Comparison of ENCODE assay signal across 1 cellular context in genomic region chr7:108080094-108080656, GRCh38.
TF ChIP-seq lines count a peak whose summit lies in the region.

No MANE protein-coding gene starts in this region.

TF ChIP-seq in K562, 482 proteins besides CTCF, POLR2A, EP300 and RAD21 (continued from another document and continues in another):
- TF ChIP-seq, protein P1, sequence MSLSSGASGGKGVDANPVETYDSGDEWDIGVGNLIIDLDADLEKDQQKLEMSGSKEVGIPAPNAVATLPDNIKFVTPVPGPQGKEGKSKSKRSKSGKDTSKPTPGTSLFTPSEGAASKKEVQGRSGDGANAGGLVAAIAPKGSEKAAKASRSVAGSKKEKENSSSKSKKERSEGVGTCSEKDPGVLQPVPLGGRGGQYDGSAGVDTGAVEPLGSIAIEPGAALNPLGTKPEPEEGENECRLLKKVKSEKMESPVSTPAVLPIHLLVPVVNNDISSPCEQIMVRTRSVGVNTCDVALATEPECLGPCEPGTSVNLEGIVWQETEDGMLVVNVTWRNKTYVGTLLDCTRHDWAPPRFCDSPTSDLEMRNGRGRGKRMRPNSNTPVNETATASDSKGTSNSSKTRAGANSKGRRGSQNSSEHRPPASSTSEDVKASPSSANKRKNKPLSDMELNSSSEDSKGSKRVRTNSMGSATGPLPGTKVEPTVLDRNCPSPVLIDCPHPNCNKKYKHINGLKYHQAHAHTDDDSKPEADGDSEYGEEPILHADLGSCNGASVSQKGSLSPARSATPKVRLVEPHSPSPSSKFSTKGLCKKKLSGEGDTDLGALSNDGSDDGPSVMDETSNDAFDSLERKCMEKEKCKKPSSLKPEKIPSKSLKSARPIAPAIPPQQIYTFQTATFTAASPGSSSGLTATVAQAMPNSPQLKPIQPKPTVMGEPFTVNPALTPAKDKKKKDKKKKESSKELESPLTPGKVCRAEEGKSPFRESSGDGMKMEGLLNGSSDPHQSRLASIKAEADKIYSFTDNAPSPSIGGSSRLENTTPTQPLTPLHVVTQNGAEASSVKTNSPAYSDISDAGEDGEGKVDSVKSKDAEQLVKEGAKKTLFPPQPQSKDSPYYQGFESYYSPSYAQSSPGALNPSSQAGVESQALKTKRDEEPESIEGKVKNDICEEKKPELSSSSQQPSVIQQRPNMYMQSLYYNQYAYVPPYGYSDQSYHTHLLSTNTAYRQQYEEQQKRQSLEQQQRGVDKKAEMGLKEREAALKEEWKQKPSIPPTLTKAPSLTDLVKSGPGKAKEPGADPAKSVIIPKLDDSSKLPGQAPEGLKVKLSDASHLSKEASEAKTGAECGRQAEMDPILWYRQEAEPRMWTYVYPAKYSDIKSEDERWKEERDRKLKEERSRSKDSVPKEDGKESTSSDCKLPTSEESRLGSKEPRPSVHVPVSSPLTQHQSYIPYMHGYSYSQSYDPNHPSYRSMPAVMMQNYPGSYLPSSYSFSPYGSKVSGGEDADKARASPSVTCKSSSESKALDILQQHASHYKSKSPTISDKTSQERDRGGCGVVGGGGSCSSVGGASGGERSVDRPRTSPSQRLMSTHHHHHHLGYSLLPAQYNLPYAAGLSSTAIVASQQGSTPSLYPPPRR (CRISPR knock-in tag; IDR thresholded peaks at IDR 0.05; ENCODE audit: borderline replicate concordance), result no peak
- TF ChIP-seq MAZ (CRISPR knock-in tag; conservative IDR thresholded peaks at IDR 0.05 in 1 of 2, IDR thresholded peaks at IDR 0.05 in 1 of 2) (peak in 1 of 2 experiments; percentile 34; a peak in 1 of 4 replicates), STAT5B (CRISPR knock-in tag; IDR thresholded peaks at IDR 0.05) (no peak), GATA2 (CRISPR knock-in tag; IDR thresholded peaks at IDR 0.05) (peak; percentile 76), CBFA2T3 (IDR thresholded peaks at IDR 0.05) (peak; percentile 94), ZNF316 (IDR thresholded peaks at IDR 0.05) (no peak), MITF (IDR thresholded peaks at IDR 0.05) (no peak), STAT5A (IDR thresholded peaks at IDR 0.05; ENCODE audit: borderline replicate concordance, low read length) (peak; percentile 77; the same call in 1 of the 2 replicates), MTA3 (IDR thresholded peaks at IDR 0.05; ENCODE audit: borderline replicate concordance) (peak; percentile 58; the same call in 1 of the 2 replicates), GATAD2A (IDR thresholded peaks at IDR 0.05) (peak; percentile 90), KAT2B (IDR thresholded peaks at IDR 0.05; ENCODE audit: low read depth, low read length) (no peak), GTF2E2 (tag; IDR thresholded peaks at IDR 0.05) (no peak), MYNN (IDR thresholded peaks at IDR 0.05) (no peak), MYNN (CRISPR knock-in tag; IDR thresholded peaks at IDR 0.05) (no peak), ZC3H11A (IDR thresholded peaks at IDR 0.05; ENCODE audit: low read depth, low read length) (no peak), SOX6 (IDR thresholded peaks at IDR 0.05) (peak; percentile 74), ZBTB11 (CRISPR knock-in tag; IDR thresholded peaks at IDR 0.05) (no peak), ATF7 (IDR thresholded peaks at IDR 0.05) (peak; percentile 52; the same call in 1 of the 2 replicates), C11orf30 (IDR thresholded peaks at IDR 0.05; ENCODE audit: low read depth) (no peak), PHB (CRISPR knock-in tag; IDR thresholded peaks at IDR 0.05) (no peak), TOE1 (IDR thresholded peaks at IDR 0.05; ENCODE audit: borderline replicate concordance) (no peak), TOE1 (CRISPR knock-in tag; IDR thresholded peaks at IDR 0.05; ENCODE audit: borderline replicate concordance, low read depth) (no peak), CBX3 (IDR thresholded peaks at IDR 0.05; ENCODE audit: borderline replicate concordance in 1 of 2, low read length in 2 of 2) (0 out of 3 replicates have a peak, but pooled peaks of 1 of the 2 experiments have one; percentile 56), ZNF77 (CRISPR knock-in tag; IDR thresholded peaks at IDR 0.05) (no peak), ZFP1 (CRISPR knock-in tag; IDR thresholded peaks at IDR 0.05) (no peak), HNRNPLL (IDR thresholded peaks at IDR 0.05; ENCODE audit: low read depth, low read length, poor library complexity, severe bottlenecking) (no peak), SLC30A9 (CRISPR knock-in tag; IDR thresholded peaks at IDR 0.05) (no peak), ZNF717 (CRISPR knock-in tag; IDR thresholded peaks at IDR 0.05) (no peak), ZNF3 (CRISPR knock-in tag; IDR thresholded peaks at IDR 0.05) (no peak), DACH1 (IDR thresholded peaks at IDR 0.05; ENCODE audit: partially characterized antibody) (peak; percentile 79), JUND (IDR thresholded peaks at IDR 0.05; ENCODE audit: borderline replicate concordance, low read depth, low read length) (peak; percentile 66; the same call in 1 of the 2 replicates), JUND (tag; IDR thresholded peaks at IDR 0.05; ENCODE audit: borderline replicate concordance, low read depth, low read length) (no peak; the same call in 2 of the 3 replicates), ZNF134 (CRISPR knock-in tag; conservative IDR thresholded peaks at IDR 0.05) (no peak), MCM3 (IDR thresholded peaks at IDR 0.05) (no peak), TEAD4 (IDR thresholded peaks at IDR 0.05; ENCODE audit: low read length) (peak; percentile 95), TEAD4 (CRISPR knock-in tag; IDR thresholded peaks at IDR 0.05; ENCODE audit: borderline replicate concordance) (no peak), HMGXB4 (CRISPR knock-in tag; IDR thresholded peaks at IDR 0.05) (no peak), PPARD (CRISPR knock-in tag; IDR thresholded peaks at IDR 0.05) (no peak), FOSL1 (tag; conservative IDR thresholded peaks at IDR 0.05) (peak; percentile 40; the same call in 1 of the 2 replicates), SPI1 (IDR thresholded peaks at IDR 0.05; ENCODE audit: borderline replicate concordance, low read depth, low read length) (no peak), TRIM25 (IDR thresholded peaks at IDR 0.05; ENCODE audit: borderline replicate concordance) (0 out of 2 replicates have a peak, but pooled peaks have one; percentile 24), CEBPB (tag; IDR thresholded peaks at IDR 0.05) (peak; percentile 87), NFE2L1 (tag; IDR thresholded peaks at IDR 0.05; ENCODE audit: borderline replicate concordance, low read depth) (no peak), ILK (tag; IDR thresholded peaks at IDR 0.05; ENCODE audit: borderline replicate concordance, low read depth) (no peak), SP2 (IDR thresholded peaks at IDR 0.05; ENCODE audit: extremely low read depth, low read depth, low read length, poor library complexity, severe bottlenecking) (no peak), NONO (IDR thresholded peaks at IDR 0.05; ENCODE audit: low read depth in 2 of 2, low read length in 1 of 2) (no peak)
- TF ChIP-seq, protein P2, sequence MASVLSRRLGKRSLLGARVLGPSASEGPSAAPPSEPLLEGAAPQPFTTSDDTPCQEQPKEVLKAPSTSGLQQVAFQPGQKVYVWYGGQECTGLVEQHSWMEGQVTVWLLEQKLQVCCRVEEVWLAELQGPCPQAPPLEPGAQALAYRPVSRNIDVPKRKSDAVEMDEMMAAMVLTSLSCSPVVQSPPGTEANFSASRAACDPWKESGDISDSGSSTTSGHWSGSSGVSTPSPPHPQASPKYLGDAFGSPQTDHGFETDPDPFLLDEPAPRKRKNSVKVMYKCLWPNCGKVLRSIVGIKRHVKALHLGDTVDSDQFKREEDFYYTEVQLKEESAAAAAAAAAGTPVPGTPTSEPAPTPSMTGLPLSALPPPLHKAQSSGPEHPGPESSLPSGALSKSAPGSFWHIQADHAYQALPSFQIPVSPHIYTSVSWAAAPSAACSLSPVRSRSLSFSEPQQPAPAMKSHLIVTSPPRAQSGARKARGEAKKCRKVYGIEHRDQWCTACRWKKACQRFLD (CRISPR knock-in tag; IDR thresholded peaks at IDR 0.05), result 0 out of 2 replicates have a peak, but pooled peaks have one; percentile 30
- TF ChIP-seq, protein P3, sequence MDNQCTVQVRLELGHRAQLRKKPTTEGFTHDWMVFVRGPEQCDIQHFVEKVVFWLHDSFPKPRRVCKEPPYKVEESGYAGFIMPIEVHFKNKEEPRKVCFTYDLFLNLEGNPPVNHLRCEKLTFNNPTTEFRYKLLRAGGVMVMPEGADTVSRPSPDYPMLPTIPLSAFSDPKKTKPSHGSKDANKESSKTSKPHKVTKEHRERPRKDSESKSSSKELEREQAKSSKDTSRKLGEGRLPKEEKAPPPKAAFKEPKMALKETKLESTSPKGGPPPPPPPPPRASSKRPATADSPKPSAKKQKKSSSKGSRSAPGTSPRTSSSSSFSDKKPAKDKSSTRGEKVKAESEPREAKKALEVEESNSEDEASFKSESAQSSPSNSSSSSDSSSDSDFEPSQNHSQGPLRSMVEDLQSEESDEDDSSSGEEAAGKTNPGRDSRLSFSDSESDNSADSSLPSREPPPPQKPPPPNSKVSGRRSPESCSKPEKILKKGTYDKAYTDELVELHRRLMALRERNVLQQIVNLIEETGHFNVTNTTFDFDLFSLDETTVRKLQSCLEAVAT (IDR thresholded peaks at IDR 0.05), result peak; percentile 34 to 70; a peak in 1 of 4 replicates
- TF ChIP-seq, protein P4, sequence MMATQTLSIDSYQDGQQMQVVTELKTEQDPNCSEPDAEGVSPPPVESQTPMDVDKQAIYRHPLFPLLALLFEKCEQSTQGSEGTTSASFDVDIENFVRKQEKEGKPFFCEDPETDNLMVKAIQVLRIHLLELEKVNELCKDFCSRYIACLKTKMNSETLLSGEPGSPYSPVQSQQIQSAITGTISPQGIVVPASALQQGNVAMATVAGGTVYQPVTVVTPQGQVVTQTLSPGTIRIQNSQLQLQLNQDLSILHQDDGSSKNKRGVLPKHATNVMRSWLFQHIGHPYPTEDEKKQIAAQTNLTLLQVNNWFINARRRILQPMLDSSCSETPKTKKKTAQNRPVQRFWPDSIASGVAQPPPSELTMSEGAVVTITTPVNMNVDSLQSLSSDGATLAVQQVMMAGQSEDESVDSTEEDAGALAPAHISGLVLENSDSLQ (IDR thresholded peaks at IDR 0.05), result peak; percentile 91
- TF ChIP-seq, protein P5, sequence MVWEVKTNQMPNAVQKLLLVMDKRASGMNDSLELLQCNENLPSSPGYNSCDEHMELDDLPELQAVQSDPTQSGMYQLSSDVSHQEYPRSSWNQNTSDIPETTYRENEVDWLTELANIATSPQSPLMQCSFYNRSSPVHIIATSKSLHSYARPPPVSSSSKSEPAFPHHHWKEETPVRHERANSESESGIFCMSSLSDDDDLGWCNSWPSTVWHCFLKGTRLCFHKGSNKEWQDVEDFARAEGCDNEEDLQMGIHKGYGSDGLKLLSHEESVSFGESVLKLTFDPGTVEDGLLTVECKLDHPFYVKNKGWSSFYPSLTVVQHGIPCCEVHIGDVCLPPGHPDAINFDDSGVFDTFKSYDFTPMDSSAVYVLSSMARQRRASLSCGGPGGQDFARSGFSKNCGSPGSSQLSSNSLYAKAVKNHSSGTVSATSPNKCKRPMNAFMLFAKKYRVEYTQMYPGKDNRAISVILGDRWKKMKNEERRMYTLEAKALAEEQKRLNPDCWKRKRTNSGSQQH (CRISPR knock-in tag; IDR thresholded peaks at IDR 0.05), result no peak
